Comparison of ENCODE assay signal across 8 cellular contexts in the genomic region with DNA sequence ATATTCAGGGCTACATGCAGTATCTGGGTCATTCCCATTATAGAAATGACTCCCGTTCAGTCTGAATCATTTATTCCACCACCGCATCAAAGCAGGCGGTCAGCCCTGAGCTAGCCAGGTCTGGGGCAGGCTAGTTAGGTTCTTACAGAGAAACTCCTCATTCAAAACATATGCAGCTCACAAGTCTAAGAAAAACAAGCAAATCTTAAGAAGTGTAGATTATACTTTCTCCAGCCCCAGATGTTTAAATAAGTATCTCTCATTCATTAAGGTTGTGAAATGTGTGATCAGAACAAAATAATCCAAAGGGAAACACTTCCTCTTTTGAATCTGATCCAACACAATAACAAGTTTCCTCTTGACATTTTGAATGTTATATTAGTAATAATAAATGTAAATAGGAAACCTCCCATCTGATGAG.
A peak's percentile ranks its signal among the peaks of the same experiment; 100 is the strongest.
DNase-seq lines count a peak whose midpoint lies in the region; ATAC-seq and TF ChIP-seq lines count a peak whose summit lies in the region.

No MANE protein-coding gene starts in this region.

- no peaks in the 10 kb centered on the region for H3K36me3 ChIP-seq in BLaER1 treated with 17β-estradiol and CSF1 and Interleukin-3, amounts not matched to agents 10 nM and 100 nM
- no peaks in the 10 kb centered on the region for H3K36me3 ChIP-seq in neuronal stem cell (replicated peaks in 1 of 2; ENCODE audit: control insufficient read depth in 2 of 2, insufficient read depth in 2 of 2, low read length in 2 of 2)
- no peaks in the 10 kb centered on the region for H3K36me3 ChIP-seq in BE2C

- peak overlapping the region in 3 of 10 experiments; percentile 52 to 57 (median 54); a peak in 6 of 20 replicates for H3K4me3 ChIP-seq in BLaER1 treated with 17β-estradiol and CSF1 and Interleukin-3, amounts not matched to agents 10 nM and 100 nM
- H3K4me3 ChIP-seq in choroid plexus epithelial cell (ENCODE audit: low read depth, low read length), result peak overlapping the region; percentile 68
- peak overlapping the region in 1 of 2 donors; percentile 74 for H3K4me3 ChIP-seq in neuronal stem cell (ENCODE audit: low read length in 2 of 2)
- H3K4me3 ChIP-seq in BE2C (ENCODE audit: low read depth, low read length), result no peak overlapping the region

- H3K4ac ChIP-seq in neuronal stem cell (ENCODE audit: low read length), result no peak overlapping the region

- no peak overlapping the region for H2AK5ac ChIP-seq in neuronal stem cell (ENCODE audit: low read depth, low read length)

- no CpG with 5 or more reads among the region's 3 CpGs for WGBS in neuronal stem cell (ENCODE audit: extremely low coverage in 2 of 2, insufficient read length in 2 of 2, insufficient replicate concordance in 1 of 2), 2 donors

- peak overlapping the region; percentile 19 to 95 (median 78); a peak in 19 of 22 replicates for H3K4me2 ChIP-seq in BLaER1 treated with 17β-estradiol and CSF1 and Interleukin-3, amounts not matched to agents 10 nM and 100 nM
- no peak overlapping the region for H3K4me2 ChIP-seq in neuronal stem cell (ENCODE audit: insufficient read depth, low read length, poor library complexity, severe bottlenecking)

- no peak for ATAC-seq in HG02642 (IDR thresholded peaks at IDR 0.05; ENCODE audit: poor library complexity, unreplicated experiment)

- no peak overlapping the region for H4K91ac ChIP-seq in neuronal stem cell (ENCODE audit: low read depth, low read length, poor library complexity)

- no peak overlapping the region for H4K8ac ChIP-seq in neuronal stem cell (ENCODE audit: low read depth, low read length)

- H3K27me3 ChIP-seq in BLaER1 treated with 17β-estradiol and CSF1 and Interleukin-3, amounts not matched to agents 10 nM and 100 nM, result peaks cover 0 to 6% (median 0%) of the 10 kb centered on the region in 11 experiments; a peak in 2 of 22 replicates
- H3K27me3 ChIP-seq in neuronal stem cell (ENCODE audit: control insufficient read depth in 3 of 3, insufficient read depth in 3 of 3, low read depth in 1 of 3, low read length in 3 of 3) (no peaks in the 10 kb centered on the region), BE2C (no peaks in the 10 kb centered on the region)

- no peak overlapping the region for H2BK120ac ChIP-seq in neuronal stem cell (ENCODE audit: low read depth, low read length)

- H2BK5ac ChIP-seq in neuronal stem cell (ENCODE audit: low read length), result no peak overlapping the region

- no peak overlapping the region for H2BK12ac ChIP-seq in neuronal stem cell (ENCODE audit: low read length)

- no peak overlapping the region for H3K23ac ChIP-seq in neuronal stem cell (ENCODE audit: low read depth, low read length, poor library complexity)

- H3K14ac ChIP-seq in neuronal stem cell (ENCODE audit: low read length), result no peak overlapping the region

- H2AFZ ChIP-seq in neuronal stem cell (ENCODE audit: low read length), result peak overlapping the region; percentile 70

- H3K18ac ChIP-seq in neuronal stem cell (ENCODE audit: low read length), result no peak overlapping the region

- H3K4me1 ChIP-seq in BLaER1 treated with 17β-estradiol and CSF1 and Interleukin-3, amounts not matched to agents 10 nM and 100 nM, result peaks cover 29 to 46% (median 37%) of the 10 kb centered on the region in 10 experiments
- peaks cover 14 to 24% of the 10 kb centered on the region in 2 donors for H3K4me1 ChIP-seq in neuronal stem cell (ENCODE audit: control insufficient read depth in 2 of 2, insufficient read depth in 1 of 2, low read depth in 1 of 2, low read length in 2 of 2)
- H3K4me1 ChIP-seq in BE2C, result no peaks in the 10 kb centered on the region

- no peak overlapping the region for H3K27ac ChIP-seq in BLaER1 treated with 17β-estradiol and CSF1 and Interleukin-3, amounts not matched to agents 10 nM and 100 nM
- H3K27ac ChIP-seq in neuronal stem cell (replicated peaks; ENCODE audit: low read length), result no peak overlapping the region

- TF ChIP-seq CTCF in choroid plexus epithelial cell (conservative IDR thresholded peaks at IDR 0.05; ENCODE audit: low read depth, low read length), result no peak
- no peak for TF ChIP-seq CTCF in BE2C (IDR thresholded peaks at IDR 0.05; ENCODE audit: low read depth, low read length)

- no peak overlapping the region; a peak in 1 of 22 replicates for H3K9ac ChIP-seq in BLaER1 treated with 17β-estradiol and CSF1 and Interleukin-3, amounts not matched to agents 10 nM and 100 nM
- no peak overlapping the region for H3K9ac ChIP-seq in neuronal stem cell (ENCODE audit: low read depth, low read length, poor library complexity)

- no peaks in the 10 kb centered on the region for H3K79me1 ChIP-seq in neuronal stem cell (ENCODE audit: low read depth, low read length)

- H2BK15ac ChIP-seq in neuronal stem cell (ENCODE audit: low read length), result no peak overlapping the region

- DNase-seq in RPMI7951 (ENCODE audit: low read depth), result peak; percentile 73
- peak; percentile 77 for DNase-seq in choroid plexus epithelial cell (ENCODE audit: low read depth)
- no peak for DNase-seq in neuronal stem cell (ENCODE audit: low spot score)
- DNase-seq in activated gamma-delta T cell treated with Interleukin-2 at 50 U/mL for 16 hours, result no peak
- DNase-seq in NCI-H2081 treated with DMSO at 0.1 percent for 48 hours (lab: John Stamatoyannopoulos, UW), result no peak
- DNase-seq in BE2C, result no peak

- no peaks in the 10 kb centered on the region for H3K9me3 ChIP-seq in BLaER1 treated with 17β-estradiol and CSF1 and Interleukin-3, amounts not matched to agents 10 nM and 100 nM (replicated peaks in 1 of 11)
- H3K9me3 ChIP-seq in neuronal stem cell (replicated peaks in 1 of 2; ENCODE audit: control insufficient read depth in 2 of 2, insufficient read depth in 1 of 2, low read depth in 1 of 2, low read length in 2 of 2) (no peaks in the 10 kb centered on the region), BE2C (no peaks in the 10 kb centered on the region)

- H4K20me1 ChIP-seq in BLaER1 treated with 17β-estradiol and CSF1 and Interleukin-3, amounts not matched to agents 10 nM and 100 nM, result no peaks in the 10 kb centered on the region

Comparison
In these comparisons a context has a peak if more than half of its experiments do, and no peak if none do; other contexts are left out.
1. DNase-seq: peak in RPMI7951 (single experiment) and choroid plexus epithelial cell (single experiment); none in neuronal stem cell (single experiment), activated gamma-delta T cell treated with Interleukin-2 at 50 U/mL for 16 hours (single experiment), NCI-H2081 treated with DMSO at 0.1 percent for 48 hours (single experiment) and BE2C (single experiment).